In genomic region chr1:3614755-3615742, GRCh38 we compare ENCODE assay signal across 8 cellular contexts. TPM values are rescaled to one million over a fixed set of nuclear protein-coding genes. Genes with fewer than 3 reads are reported as not detected.
DNase-seq lines count a peak whose midpoint lies in the region; ATAC-seq and TF ChIP-seq lines count a peak whose summit lies in the region.

No MANE protein-coding gene starts in this region.

- H3K36me3 ChIP-seq in heart right ventricle: no peaks in the 10 kb centered on the region
- no peaks in the 10 kb centered on the region for H3K36me3 ChIP-seq in SJCRH30
- H3K36me3 ChIP-seq in right atrium auricular region: no peaks in the 10 kb centered on the region

- WGBS in heart right ventricle, 2 donors: 55 to 57% methylated on average over 20 of the region's 20 CpGs

- intact Hi-C loops in heart right ventricle (cut with DNase I) (loop anchor here in 4 of 10 donors (2.0 to 5.0 kb wide), 3 partner anchors 48 to 124 kb away; no protein-coding TSS in a partner anchor), left ventricle myocardium superior (cut with micrococcal nuclease) (loop anchor here (5.0 kb wide), 1 partner anchor 123 kb away; no protein-coding TSS in a partner anchor), sciatic nerve (cut with DNase I) (loop anchor here (5.0 kb wide), 1 partner anchor 123 kb away; no protein-coding TSS in a partner anchor)

- TF ChIP-seq CTCF in heart right ventricle (IDR thresholded peaks at IDR 0.05) (peak; percentile 11 to 66 (median 59)), right atrium auricular region (IDR thresholded peaks at IDR 0.05) (peak; percentile 20 to 71)

- H3K4me1 ChIP-seq in heart right ventricle (peaks cover 7 to 30% (median 22%) of the 10 kb centered on the region in 9 donors), SJCRH30 (peaks cover 18% of the 10 kb centered on the region), right atrium auricular region (peaks cover 0 to 32% of the 10 kb centered on the region in 2 donors)

- no peak overlapping the region for H3K27ac ChIP-seq in heart right ventricle
- H3K27ac ChIP-seq in SJCRH30: no peak overlapping the region
- no peak overlapping the region for H3K27ac ChIP-seq in right atrium auricular region

- H3K27me3 ChIP-seq in heart right ventricle (peaks cover 13 to 36% (median 30%) of the 10 kb centered on the region in 7 donors), SJCRH30 (peaks cover 41% of the 10 kb centered on the region), right atrium auricular region (peaks cover 0 to 3% of the 10 kb centered on the region in 2 donors)

- H3K4me3 ChIP-seq in heart right ventricle (no peak overlapping the region), SJCRH30 (no peak overlapping the region), right atrium auricular region (no peak overlapping the region)

- no peaks in the 10 kb centered on the region for H3K9me3 ChIP-seq in heart right ventricle
- no peaks in the 10 kb centered on the region for H3K9me3 ChIP-seq in SJCRH30 (replicated peaks)
- no peaks in the 10 kb centered on the region for H3K9me3 ChIP-seq in right atrium auricular region

- peak in 1 of 8 donors; percentile 42 for ATAC-seq in heart right ventricle
- ATAC-seq in left ventricle myocardium superior: no peak
- ATAC-seq in sciatic nerve: no peak
- no peak for ATAC-seq in GM19452 (IDR thresholded peaks at IDR 0.05; ENCODE audit: unreplicated experiment)

- no peak for DNase-seq in heart right ventricle
- no peak for DNase-seq in left ventricle myocardium superior
- peak; percentile 40 to 57 for DNase-seq in SJCRH30
- DNase-seq in right atrium auricular region (ENCODE audit: low spot score): no peak
- no peak for DNase-seq in sciatic nerve (ENCODE audit: low spot score)
- DNase-seq in activated CD4-positive, alpha-beta T cell treated with anti-CD3 and anti-CD28 coated beads for 48 hours: no peak
- no peak for DNase-seq in SHP77 treated with DMSO at 0.1 percent for 48 hours (lab: John Stamatoyannopoulos, UW)

RNA-seq across cellular contexts. Expression of gene MEGF6, which starts 3.7 kb away (rescaled TPM):
- total RNA-seq in heart right ventricle (10 to 100 TPM in 1 of 10 donors, 1 to 10 TPM in 9; 1.8 to 14.1 (median 7.1) TPM), left ventricle myocardium superior (11.6 TPM), right atrium auricular region (10 to 100 TPM; 14.9 to 32.6 TPM), sciatic nerve (35.4 TPM)
- polyA plus RNA-seq in heart right ventricle: 1 to 10 TPM; 2.9 to 7.6 TPM
- 0.08 TPM in 1 of 2 replicates, not detected in the other for total RNA-seq in SJCRH30 (2014; rRNA removed; shearing (Covaris generic))

RNA-seq across cellular contexts. Expression of gene TPRG1L, which starts 9.8 kb away (rescaled TPM):
- total RNA-seq in heart right ventricle (10 to 100 TPM; 42.6 to 60.7 (median 51.3) TPM), left ventricle myocardium superior (48.6 TPM), right atrium auricular region (10 to 100 TPM; 30.0 to 33.3 TPM), sciatic nerve (35.4 TPM)
- 10 to 100 TPM; 15.1 to 34.8 TPM for polyA plus RNA-seq in heart right ventricle
- total RNA-seq in SJCRH30 (2014; rRNA removed; shearing (Covaris generic)): 20.0 and 21.1 TPM in 2 replicates

RNA-seq across cellular contexts. Expression of gene WRAP73, which starts 34.9 kb away (rescaled TPM):
- 10 to 100 TPM in 5 of 10 donors, 1 to 10 TPM in 5; 7.5 to 12.9 (median 10.1) TPM for total RNA-seq in heart right ventricle
- polyA plus RNA-seq in heart right ventricle: 10 to 100 TPM; 12.3 to 16.5 TPM
- total RNA-seq in left ventricle myocardium superior: 12.5 TPM
- 41.6 and 47.9 TPM in 2 replicates for total RNA-seq in SJCRH30 (2014; rRNA removed; shearing (Covaris generic))
- 10 to 100 TPM in 1 of 2 donors, 1 to 10 TPM in 1; 6.8 to 11.4 TPM for total RNA-seq in right atrium auricular region
- 18.9 TPM for total RNA-seq in sciatic nerve

RNA-seq across cellular contexts. Expression of gene TP73, which starts 37.3 kb away (rescaled TPM):
- under 1 TPM in 4 of 10 donors, not detected in 6; 0.15 to 0.58 (median 0.22) TPM for total RNA-seq in heart right ventricle
- under 1 TPM in 1 of 2 donors, not detected in 1; 0.03 TPM for polyA plus RNA-seq in heart right ventricle
- 0.05 TPM for total RNA-seq in left ventricle myocardium superior
- 13.1 and 14.9 TPM in 2 replicates for total RNA-seq in SJCRH30 (2014; rRNA removed; shearing (Covaris generic))
- under 1 TPM in 1 of 2 donors, not detected in 1; 0.16 TPM for total RNA-seq in right atrium auricular region
- total RNA-seq in sciatic nerve: not detected

Comparison
In these comparisons a context has a peak if more than half of its experiments do, and no peak if none do; other contexts are left out.
1. DNase-seq: peak in SJCRH30 (2 of 2); none in heart right ventricle (0 of 2), left ventricle myocardium superior (single experiment), right atrium auricular region (single experiment), sciatic nerve (single experiment), activated CD4-positive, alpha-beta T cell treated with anti-CD3 and anti-CD28 coated beads for 48 hours (single experiment) and SHP77 treated with DMSO at 0.1 percent for 48 hours (single experiment).